In the genomic region with DNA sequence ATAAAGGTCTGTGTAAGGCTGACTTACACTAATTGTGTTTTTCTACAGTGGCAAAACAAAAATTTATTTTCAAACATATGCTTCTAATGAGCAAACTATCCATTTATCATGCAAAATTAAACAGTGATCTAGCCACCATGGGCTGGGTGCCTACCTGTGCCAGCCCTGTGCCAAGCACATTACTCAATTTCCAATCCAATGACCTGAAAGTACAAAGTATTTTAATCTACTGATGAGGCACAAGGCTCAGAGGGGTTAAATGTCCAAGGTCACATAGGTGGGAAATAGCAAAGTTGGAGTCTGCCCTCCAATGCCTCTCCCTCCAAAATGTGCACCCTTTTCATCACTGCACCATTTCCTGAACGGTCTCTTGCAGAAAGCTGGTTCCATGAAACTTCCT, we compare ENCODE assay signal across 2 cellular contexts.
TF ChIP-seq lines count a peak whose summit lies in the region.

No MANE protein-coding gene starts in this region.

TF ChIP-seq in liver, 16 proteins besides CTCF, POLR2A, EP300 and RAD21 (continued from another document):
- TF ChIP-seq, protein P1, sequence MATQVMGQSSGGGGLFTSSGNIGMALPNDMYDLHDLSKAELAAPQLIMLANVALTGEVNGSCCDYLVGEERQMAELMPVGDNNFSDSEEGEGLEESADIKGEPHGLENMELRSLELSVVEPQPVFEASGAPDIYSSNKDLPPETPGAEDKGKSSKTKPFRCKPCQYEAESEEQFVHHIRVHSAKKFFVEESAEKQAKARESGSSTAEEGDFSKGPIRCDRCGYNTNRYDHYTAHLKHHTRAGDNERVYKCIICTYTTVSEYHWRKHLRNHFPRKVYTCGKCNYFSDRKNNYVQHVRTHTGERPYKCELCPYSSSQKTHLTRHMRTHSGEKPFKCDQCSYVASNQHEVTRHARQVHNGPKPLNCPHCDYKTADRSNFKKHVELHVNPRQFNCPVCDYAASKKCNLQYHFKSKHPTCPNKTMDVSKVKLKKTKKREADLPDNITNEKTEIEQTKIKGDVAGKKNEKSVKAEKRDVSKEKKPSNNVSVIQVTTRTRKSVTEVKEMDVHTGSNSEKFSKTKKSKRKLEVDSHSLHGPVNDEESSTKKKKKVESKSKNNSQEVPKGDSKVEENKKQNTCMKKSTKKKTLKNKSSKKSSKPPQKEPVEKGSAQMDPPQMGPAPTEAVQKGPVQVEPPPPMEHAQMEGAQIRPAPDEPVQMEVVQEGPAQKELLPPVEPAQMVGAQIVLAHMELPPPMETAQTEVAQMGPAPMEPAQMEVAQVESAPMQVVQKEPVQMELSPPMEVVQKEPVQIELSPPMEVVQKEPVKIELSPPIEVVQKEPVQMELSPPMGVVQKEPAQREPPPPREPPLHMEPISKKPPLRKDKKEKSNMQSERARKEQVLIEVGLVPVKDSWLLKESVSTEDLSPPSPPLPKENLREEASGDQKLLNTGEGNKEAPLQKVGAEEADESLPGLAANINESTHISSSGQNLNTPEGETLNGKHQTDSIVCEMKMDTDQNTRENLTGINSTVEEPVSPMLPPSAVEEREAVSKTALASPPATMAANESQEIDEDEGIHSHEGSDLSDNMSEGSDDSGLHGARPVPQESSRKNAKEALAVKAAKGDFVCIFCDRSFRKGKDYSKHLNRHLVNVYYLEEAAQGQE (IDR thresholded peaks at IDR 0.05): no peak
- no peak for TF ChIP-seq HNF4G (IDR thresholded peaks at IDR 0.05)
- no peak for TF ChIP-seq NR2F2 (IDR thresholded peaks at IDR 0.05)
- no peak for TF ChIP-seq JUND (IDR thresholded peaks at IDR 0.05)
- no peak for TF ChIP-seq EGR1 (IDR thresholded peaks at IDR 0.05; ENCODE audit: low read depth in 2 of 2)
- TF ChIP-seq, protein P2, sequence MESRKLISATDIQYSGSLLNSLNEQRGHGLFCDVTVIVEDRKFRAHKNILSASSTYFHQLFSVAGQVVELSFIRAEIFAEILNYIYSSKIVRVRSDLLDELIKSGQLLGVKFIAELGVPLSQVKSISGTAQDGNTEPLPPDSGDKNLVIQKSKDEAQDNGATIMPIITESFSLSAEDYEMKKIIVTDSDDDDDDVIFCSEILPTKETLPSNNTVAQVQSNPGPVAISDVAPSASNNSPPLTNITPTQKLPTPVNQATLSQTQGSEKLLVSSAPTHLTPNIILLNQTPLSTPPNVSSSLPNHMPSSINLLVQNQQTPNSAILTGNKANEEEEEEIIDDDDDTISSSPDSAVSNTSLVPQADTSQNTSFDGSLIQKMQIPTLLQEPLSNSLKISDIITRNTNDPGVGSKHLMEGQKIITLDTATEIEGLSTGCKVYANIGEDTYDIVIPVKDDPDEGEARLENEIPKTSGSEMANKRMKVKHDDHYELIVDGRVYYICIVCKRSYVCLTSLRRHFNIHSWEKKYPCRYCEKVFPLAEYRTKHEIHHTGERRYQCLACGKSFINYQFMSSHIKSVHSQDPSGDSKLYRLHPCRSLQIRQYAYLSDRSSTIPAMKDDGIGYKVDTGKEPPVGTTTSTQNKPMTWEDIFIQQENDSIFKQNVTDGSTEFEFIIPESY (IDR thresholded peaks at IDR 0.05): no peak
- no peak for TF ChIP-seq TAF1 (conservative IDR thresholded peaks at IDR 0.05)
- TF ChIP-seq FOXA2 (IDR thresholded peaks at IDR 0.05): no peak
- TF ChIP-seq RXRA (IDR thresholded peaks at IDR 0.05): peak in 1 of 2 donors; percentile 18
- TF ChIP-seq, protein P3, sequence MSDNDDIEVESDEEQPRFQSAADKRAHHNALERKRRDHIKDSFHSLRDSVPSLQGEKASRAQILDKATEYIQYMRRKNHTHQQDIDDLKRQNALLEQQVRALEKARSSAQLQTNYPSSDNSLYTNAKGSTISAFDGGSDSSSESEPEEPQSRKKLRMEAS (IDR thresholded peaks at IDR 0.05): no peak
- TF ChIP-seq GABPA (IDR thresholded peaks at IDR 0.05 in 1 of 2, conservative IDR thresholded peaks at IDR 0.05 in 1 of 2): no peak
- TF ChIP-seq, protein P4, sequence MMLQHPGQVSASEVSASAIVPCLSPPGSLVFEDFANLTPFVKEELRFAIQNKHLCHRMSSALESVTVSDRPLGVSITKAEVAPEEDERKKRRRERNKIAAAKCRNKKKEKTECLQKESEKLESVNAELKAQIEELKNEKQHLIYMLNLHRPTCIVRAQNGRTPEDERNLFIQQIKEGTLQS (IDR thresholded peaks at IDR 0.05): no peak
- no peak for TF ChIP-seq SP1 (IDR thresholded peaks at IDR 0.05)

TF ChIP-seq in HepG2, 621 proteins besides CTCF, POLR2A, EP300 and RAD21 (continued from another document):
- TF ChIP-seq, protein P5, sequence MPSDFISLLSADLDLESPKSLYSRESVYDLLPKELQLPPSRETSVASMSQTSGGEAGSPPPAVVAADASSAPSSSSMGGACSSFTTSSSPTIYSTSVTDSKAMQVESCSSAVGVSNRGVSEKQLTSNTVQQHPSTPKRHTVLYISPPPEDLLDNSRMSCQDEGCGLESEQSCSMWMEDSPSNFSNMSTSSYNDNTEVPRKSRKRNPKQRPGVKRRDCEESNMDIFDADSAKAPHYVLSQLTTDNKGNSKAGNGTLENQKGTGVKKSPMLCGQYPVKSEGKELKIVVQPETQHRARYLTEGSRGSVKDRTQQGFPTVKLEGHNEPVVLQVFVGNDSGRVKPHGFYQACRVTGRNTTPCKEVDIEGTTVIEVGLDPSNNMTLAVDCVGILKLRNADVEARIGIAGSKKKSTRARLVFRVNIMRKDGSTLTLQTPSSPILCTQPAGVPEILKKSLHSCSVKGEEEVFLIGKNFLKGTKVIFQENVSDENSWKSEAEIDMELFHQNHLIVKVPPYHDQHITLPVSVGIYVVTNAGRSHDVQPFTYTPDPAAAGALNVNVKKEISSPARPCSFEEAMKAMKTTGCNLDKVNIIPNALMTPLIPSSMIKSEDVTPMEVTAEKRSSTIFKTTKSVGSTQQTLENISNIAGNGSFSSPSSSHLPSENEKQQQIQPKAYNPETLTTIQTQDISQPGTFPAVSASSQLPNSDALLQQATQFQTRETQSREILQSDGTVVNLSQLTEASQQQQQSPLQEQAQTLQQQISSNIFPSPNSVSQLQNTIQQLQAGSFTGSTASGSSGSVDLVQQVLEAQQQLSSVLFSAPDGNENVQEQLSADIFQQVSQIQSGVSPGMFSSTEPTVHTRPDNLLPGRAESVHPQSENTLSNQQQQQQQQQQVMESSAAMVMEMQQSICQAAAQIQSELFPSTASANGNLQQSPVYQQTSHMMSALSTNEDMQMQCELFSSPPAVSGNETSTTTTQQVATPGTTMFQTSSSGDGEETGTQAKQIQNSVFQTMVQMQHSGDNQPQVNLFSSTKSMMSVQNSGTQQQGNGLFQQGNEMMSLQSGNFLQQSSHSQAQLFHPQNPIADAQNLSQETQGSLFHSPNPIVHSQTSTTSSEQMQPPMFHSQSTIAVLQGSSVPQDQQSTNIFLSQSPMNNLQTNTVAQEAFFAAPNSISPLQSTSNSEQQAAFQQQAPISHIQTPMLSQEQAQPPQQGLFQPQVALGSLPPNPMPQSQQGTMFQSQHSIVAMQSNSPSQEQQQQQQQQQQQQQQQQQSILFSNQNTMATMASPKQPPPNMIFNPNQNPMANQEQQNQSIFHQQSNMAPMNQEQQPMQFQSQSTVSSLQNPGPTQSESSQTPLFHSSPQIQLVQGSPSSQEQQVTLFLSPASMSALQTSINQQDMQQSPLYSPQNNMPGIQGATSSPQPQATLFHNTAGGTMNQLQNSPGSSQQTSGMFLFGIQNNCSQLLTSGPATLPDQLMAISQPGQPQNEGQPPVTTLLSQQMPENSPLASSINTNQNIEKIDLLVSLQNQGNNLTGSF (CRISPR knock-in tag; IDR thresholded peaks at IDR 0.05): no peak
- TF ChIP-seq, protein P6, sequence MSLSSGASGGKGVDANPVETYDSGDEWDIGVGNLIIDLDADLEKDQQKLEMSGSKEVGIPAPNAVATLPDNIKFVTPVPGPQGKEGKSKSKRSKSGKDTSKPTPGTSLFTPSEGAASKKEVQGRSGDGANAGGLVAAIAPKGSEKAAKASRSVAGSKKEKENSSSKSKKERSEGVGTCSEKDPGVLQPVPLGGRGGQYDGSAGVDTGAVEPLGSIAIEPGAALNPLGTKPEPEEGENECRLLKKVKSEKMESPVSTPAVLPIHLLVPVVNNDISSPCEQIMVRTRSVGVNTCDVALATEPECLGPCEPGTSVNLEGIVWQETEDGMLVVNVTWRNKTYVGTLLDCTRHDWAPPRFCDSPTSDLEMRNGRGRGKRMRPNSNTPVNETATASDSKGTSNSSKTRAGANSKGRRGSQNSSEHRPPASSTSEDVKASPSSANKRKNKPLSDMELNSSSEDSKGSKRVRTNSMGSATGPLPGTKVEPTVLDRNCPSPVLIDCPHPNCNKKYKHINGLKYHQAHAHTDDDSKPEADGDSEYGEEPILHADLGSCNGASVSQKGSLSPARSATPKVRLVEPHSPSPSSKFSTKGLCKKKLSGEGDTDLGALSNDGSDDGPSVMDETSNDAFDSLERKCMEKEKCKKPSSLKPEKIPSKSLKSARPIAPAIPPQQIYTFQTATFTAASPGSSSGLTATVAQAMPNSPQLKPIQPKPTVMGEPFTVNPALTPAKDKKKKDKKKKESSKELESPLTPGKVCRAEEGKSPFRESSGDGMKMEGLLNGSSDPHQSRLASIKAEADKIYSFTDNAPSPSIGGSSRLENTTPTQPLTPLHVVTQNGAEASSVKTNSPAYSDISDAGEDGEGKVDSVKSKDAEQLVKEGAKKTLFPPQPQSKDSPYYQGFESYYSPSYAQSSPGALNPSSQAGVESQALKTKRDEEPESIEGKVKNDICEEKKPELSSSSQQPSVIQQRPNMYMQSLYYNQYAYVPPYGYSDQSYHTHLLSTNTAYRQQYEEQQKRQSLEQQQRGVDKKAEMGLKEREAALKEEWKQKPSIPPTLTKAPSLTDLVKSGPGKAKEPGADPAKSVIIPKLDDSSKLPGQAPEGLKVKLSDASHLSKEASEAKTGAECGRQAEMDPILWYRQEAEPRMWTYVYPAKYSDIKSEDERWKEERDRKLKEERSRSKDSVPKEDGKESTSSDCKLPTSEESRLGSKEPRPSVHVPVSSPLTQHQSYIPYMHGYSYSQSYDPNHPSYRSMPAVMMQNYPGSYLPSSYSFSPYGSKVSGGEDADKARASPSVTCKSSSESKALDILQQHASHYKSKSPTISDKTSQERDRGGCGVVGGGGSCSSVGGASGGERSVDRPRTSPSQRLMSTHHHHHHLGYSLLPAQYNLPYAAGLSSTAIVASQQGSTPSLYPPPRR (CRISPR knock-in tag; IDR thresholded peaks at IDR 0.05; ENCODE audit: borderline replicate concordance): no peak
- TF ChIP-seq ZNF333 (CRISPR knock-in tag; IDR thresholded peaks at IDR 0.05; ENCODE audit: borderline replicate concordance) (no peak), CEBPB (IDR thresholded peaks at IDR 0.05; ENCODE audit: borderline replicate concordance, low read depth, low read length) (no peak), SMARCE1 (IDR thresholded peaks at IDR 0.05; ENCODE audit: borderline replicate concordance) (no peak), ZNF350 (CRISPR knock-in tag; IDR thresholded peaks at IDR 0.05; ENCODE audit: borderline replicate concordance, low read depth) (no peak), KLF15 (CRISPR knock-in tag; IDR thresholded peaks at IDR 0.05; ENCODE audit: borderline replicate concordance) (no peak), RFXANK (CRISPR knock-in tag; IDR thresholded peaks at IDR 0.05) (no peak), U2AF1 (optimal IDR thresholded peaks at IDR 0.05; ENCODE audit: low read depth, low read length) (no peak)
- TF ChIP-seq, protein P7, sequence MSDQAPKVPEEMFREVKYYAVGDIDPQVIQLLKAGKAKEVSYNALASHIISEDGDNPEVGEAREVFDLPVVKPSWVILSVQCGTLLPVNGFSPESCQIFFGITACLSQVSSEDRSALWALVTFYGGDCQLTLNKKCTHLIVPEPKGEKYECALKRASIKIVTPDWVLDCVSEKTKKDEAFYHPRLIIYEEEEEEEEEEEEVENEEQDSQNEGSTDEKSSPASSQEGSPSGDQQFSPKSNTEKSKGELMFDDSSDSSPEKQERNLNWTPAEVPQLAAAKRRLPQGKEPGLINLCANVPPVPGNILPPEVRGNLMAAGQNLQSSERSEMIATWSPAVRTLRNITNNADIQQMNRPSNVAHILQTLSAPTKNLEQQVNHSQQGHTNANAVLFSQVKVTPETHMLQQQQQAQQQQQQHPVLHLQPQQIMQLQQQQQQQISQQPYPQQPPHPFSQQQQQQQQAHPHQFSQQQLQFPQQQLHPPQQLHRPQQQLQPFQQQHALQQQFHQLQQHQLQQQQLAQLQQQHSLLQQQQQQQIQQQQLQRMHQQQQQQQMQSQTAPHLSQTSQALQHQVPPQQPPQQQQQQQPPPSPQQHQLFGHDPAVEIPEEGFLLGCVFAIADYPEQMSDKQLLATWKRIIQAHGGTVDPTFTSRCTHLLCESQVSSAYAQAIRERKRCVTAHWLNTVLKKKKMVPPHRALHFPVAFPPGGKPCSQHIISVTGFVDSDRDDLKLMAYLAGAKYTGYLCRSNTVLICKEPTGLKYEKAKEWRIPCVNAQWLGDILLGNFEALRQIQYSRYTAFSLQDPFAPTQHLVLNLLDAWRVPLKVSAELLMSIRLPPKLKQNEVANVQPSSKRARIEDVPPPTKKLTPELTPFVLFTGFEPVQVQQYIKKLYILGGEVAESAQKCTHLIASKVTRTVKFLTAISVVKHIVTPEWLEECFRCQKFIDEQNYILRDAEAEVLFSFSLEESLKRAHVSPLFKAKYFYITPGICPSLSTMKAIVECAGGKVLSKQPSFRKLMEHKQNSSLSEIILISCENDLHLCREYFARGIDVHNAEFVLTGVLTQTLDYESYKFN (CRISPR knock-in tag; conservative IDR thresholded peaks at IDR 0.05): no peak
- TF ChIP-seq, protein P8, sequence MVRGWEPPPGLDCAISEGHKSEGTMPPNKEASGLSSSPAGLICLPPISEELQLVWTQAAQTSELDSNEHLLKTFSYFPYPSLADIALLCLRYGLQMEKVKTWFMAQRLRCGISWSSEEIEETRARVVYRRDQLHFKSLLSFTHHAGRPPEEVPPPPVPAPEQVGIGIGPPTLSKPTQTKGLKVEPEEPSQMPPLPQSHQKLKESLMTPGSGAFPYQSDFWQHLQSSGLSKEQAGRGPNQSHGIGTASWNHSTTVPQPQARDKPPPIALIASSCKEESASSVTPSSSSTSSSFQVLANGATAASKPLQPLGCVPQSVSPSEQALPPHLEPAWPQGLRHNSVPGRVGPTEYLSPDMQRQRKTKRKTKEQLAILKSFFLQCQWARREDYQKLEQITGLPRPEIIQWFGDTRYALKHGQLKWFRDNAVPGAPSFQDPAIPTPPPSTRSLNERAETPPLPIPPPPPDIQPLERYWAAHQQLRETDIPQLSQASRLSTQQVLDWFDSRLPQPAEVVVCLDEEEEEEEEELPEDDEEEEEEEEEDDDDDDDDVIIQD (CRISPR knock-in tag; IDR thresholded peaks at IDR 0.05; ENCODE audit: low read depth): no peak
- TF ChIP-seq, protein P9, sequence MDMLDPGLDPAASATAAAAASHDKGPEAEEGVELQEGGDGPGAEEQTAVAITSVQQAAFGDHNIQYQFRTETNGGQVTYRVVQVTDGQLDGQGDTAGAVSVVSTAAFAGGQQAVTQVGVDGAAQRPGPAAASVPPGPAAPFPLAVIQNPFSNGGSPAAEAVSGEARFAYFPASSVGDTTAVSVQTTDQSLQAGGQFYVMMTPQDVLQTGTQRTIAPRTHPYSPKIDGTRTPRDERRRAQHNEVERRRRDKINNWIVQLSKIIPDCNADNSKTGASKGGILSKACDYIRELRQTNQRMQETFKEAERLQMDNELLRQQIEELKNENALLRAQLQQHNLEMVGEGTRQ (IDR thresholded peaks at IDR 0.05; ENCODE audit: low read depth, low read length): no peak
- TF ChIP-seq, protein P9 (CRISPR knock-in tag; IDR thresholded peaks at IDR 0.05; ENCODE audit: borderline replicate concordance): no peak
